ENCODE assay signal across 21 cellular contexts in the genomic region with DNA sequence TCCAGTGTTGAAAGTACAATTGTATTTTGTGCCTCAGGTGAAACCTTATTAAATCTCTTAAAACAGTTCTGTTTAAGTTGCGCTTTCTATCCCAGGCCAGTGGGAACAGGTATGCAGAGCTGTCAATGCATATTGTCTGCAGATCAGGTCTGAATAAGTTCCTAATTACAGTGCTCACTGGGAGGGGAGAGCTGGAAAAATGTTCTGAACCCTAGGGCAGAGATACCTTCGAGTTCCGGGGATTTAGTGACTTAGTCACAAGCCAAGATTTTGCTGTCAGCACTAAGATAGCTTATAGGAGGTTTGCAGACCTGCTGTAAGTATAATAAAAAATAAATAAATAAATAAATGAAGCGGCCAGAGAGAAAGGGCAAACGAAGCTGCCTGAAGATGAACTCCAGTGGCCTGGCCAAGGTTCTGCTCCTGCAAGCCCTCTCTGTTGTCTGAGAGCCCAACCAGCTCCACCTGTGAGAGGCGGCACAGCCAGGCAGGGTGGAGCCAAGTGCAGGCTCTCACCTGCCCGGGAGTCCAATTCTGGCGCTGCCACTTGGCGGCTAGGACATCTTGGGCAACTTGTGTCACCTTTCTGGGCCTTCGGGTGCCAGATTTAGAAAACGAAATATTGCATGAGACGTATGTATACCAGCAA.
DNase-seq lines count a peak whose midpoint lies in the region; ATAC-seq and TF ChIP-seq lines count a peak whose summit lies in the region.
"Had no signal": no experiment of that assay in that cellular context is flagged by ENCODE, and none has a peak within 500 bp of the region (broad histone marks: within the 10 kb centered on the region; RNA-seq: fewer than 3 reads in every experiment).

No MANE protein-coding gene starts in this region.

- no peak overlapping the region for H2BK120ac ChIP-seq in neuronal stem cell (ENCODE audit: low read depth, low read length)

- H3K4me1 ChIP-seq in neuronal stem cell (ENCODE audit: control insufficient read depth in 2 of 2, insufficient read depth in 1 of 2, low read depth in 1 of 2, low read length in 2 of 2) (peaks cover 0 to 2% of the 10 kb centered on the region in 2 donors), right atrium auricular region (no peaks in the 10 kb centered on the region)

- H2BK15ac ChIP-seq in neuronal stem cell (ENCODE audit: low read length): no peak overlapping the region

- H3K27ac ChIP-seq in neuronal stem cell (replicated peaks; ENCODE audit: low read length): no peak overlapping the region
- H3K27ac ChIP-seq in right atrium auricular region: no peak overlapping the region
- H3K27ac ChIP-seq: ovary, tibial artery had no signal

- no peak overlapping the region for H3K14ac ChIP-seq in neuronal stem cell (ENCODE audit: low read length)

- H2BK5ac ChIP-seq in neuronal stem cell (ENCODE audit: low read length): no peak overlapping the region

- H3K36me3 ChIP-seq in neuronal stem cell (replicated peaks in 1 of 2; ENCODE audit: control insufficient read depth in 2 of 2, insufficient read depth in 2 of 2, low read length in 2 of 2) (no peaks in the 10 kb centered on the region), right atrium auricular region (no peaks in the 10 kb centered on the region)
- H3K36me3 ChIP-seq: ovary, tibial artery had no signal

- TF ChIP-seq CTCF in epithelial cell of esophagus (IDR thresholded peaks at IDR 0.05; ENCODE audit: insufficient read depth, low read depth, low read length, missing control alignments) (peak; percentile 19), right atrium auricular region (IDR thresholded peaks at IDR 0.05) (no peak)

- no peak overlapping the region for H3K18ac ChIP-seq in neuronal stem cell (ENCODE audit: low read length)

- no peak for ATAC-seq in HG02610 (IDR thresholded peaks at IDR 0.05; ENCODE audit: unreplicated experiment)
- ATAC-seq: naive thymus-derived CD4-positive, alpha-beta T cell; T-cell had no signal

- H3K9ac ChIP-seq in neuronal stem cell (ENCODE audit: low read depth, low read length, poor library complexity): no peak overlapping the region

- H3K27me3 ChIP-seq in neuronal stem cell (ENCODE audit: control insufficient read depth in 3 of 3, insufficient read depth in 3 of 3, low read depth in 1 of 3, low read length in 3 of 3) (no peaks in the 10 kb centered on the region), right atrium auricular region (no peaks in the 10 kb centered on the region)
- H3K27me3 ChIP-seq: ovary, tibial artery had no signal

- peak overlapping the region; percentile 88 for H4K8ac ChIP-seq in neuronal stem cell (ENCODE audit: low read depth, low read length)

- no peak overlapping the region for H3K4me2 ChIP-seq in neuronal stem cell (ENCODE audit: insufficient read depth, low read length, poor library complexity, severe bottlenecking)

- no CpG with 5 or more reads among the region's 12 CpGs for WGBS in neuronal stem cell (ENCODE audit: extremely low coverage in 2 of 2, insufficient read length in 2 of 2, insufficient replicate concordance in 1 of 2), 2 donors

- no peaks in the 10 kb centered on the region for H3K9me3 ChIP-seq in neuronal stem cell (replicated peaks in 1 of 2; ENCODE audit: control insufficient read depth in 2 of 2, insufficient read depth in 1 of 2, low read depth in 1 of 2, low read length in 2 of 2)
- no peaks in the 10 kb centered on the region for H3K9me3 ChIP-seq in right atrium auricular region
- H3K9me3 ChIP-seq: tibial artery had no signal

- no peak overlapping the region for H2AFZ ChIP-seq in neuronal stem cell (ENCODE audit: low read length)

- peak; percentile 60 for DNase-seq in NCI-H748 (lab: John Stamatoyannopoulos, UW; ENCODE audit: unreplicated experiment)
- DNase-seq in NCI-H748 treated with DMSO at 0.1 percent for 48 hours (lab: John Stamatoyannopoulos, UW): no peak
- peak; percentile 79 for DNase-seq in epithelial cell of esophagus (ENCODE audit: low read depth)
- DNase-seq in neuronal stem cell (ENCODE audit: low spot score): no peak
- DNase-seq in C1 segment of cervical spinal cord (lab: John Stamatoyannopoulos, UW): no peak
- DNase-seq in right atrium auricular region (ENCODE audit: low spot score): no peak
- DNase-seq in cerebellar nuclear complex (lab: John Stamatoyannopoulos, UW): no peak
- DNase-seq: activated CD4-positive, alpha-beta T cell treated with anti-CD3 and anti-CD28 coated beads, Interleukin-2, amount 10 ng/mL, durations not matched to agents 7 days and 5 days; cortex of kidney; hippocampal formation; Kasumi-1; mesenchymal stem cell; naive thymus-derived CD4-positive, alpha-beta T cell; NCI-H2107; NCI-H774; ovary; stimulated activated CD4-positive, alpha-beta T cell treated with anti-CD3 and anti-CD28 coated beads, Interleukin-2, amount 100 ng/mL, for 24 hours; stimulated activated naive CD4-positive, alpha-beta T cell; T-cell; tibial artery had no signal

- no peak overlapping the region for H4K91ac ChIP-seq in neuronal stem cell (ENCODE audit: low read depth, low read length, poor library complexity)

- H3K4me3 ChIP-seq in epithelial cell of esophagus (ENCODE audit: low read length) (no peak overlapping the region), neuronal stem cell (ENCODE audit: low read length in 2 of 2) (no peak overlapping the region), right atrium auricular region (no peak overlapping the region)
- H3K4me3 ChIP-seq: ovary, tibial artery had no signal

- no peak overlapping the region for H2BK12ac ChIP-seq in neuronal stem cell (ENCODE audit: low read length)

- no peak overlapping the region for H3K4ac ChIP-seq in neuronal stem cell (ENCODE audit: low read length)

- H2AK5ac ChIP-seq in neuronal stem cell (ENCODE audit: low read depth, low read length): no peak overlapping the region

- H3K79me1 ChIP-seq in neuronal stem cell (ENCODE audit: low read depth, low read length): no peaks in the 10 kb centered on the region

- H3K23ac ChIP-seq in neuronal stem cell (ENCODE audit: low read depth, low read length, poor library complexity): no peak overlapping the region

Comparison
In these comparisons a context has a peak if more than half of its experiments do, and no peak if none do; other contexts are left out.
1. DNase-seq: peak in NCI-H748 (single experiment) and epithelial cell of esophagus (single experiment); none in NCI-H748 treated with DMSO at 0.1 percent for 48 hours (single experiment), neuronal stem cell (single experiment), C1 segment of cervical spinal cord (0 of 14), right atrium auricular region (single experiment) and cerebellar nuclear complex (0 of 2).